ENCODE assay signal across 1 cellular context in genomic region chr15:76439542-76439941, GRCh38.
TF ChIP-seq lines count a peak whose summit lies in the region.

No MANE protein-coding gene starts in this region.

TF ChIP-seq in Ishikawa, 13 proteins besides CTCF, POLR2A, EP300 and RAD21 (continued from another document):
- TF ChIP-seq, protein P1, sequence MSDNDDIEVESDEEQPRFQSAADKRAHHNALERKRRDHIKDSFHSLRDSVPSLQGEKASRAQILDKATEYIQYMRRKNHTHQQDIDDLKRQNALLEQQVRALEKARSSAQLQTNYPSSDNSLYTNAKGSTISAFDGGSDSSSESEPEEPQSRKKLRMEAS (IDR thresholded peaks at IDR 0.05), result no peak
